In genomic region chr19:18439025-18439909, GRCh38 we compare ENCODE assay signal across 8 cellular contexts. TPM values are rescaled to one million over a fixed set of nuclear protein-coding genes. Genes with fewer than 3 reads are reported as not detected.
DNase-seq lines count a peak whose midpoint lies in the region; ATAC-seq and TF ChIP-seq lines count a peak whose summit lies in the region.

No MANE protein-coding gene starts in this region.

- peaks cover 61% of the 10 kb centered on the region for H3K36me3 Mint-ChIP-seq in Calu3 (ENCODE audit: insufficient read depth, unreplicated experiment)

- no peak overlapping the region for H2AFZ ChIP-seq in osteoblast (ENCODE audit: low read length)

- H3K4me3 Mint-ChIP-seq in Calu3 (ENCODE audit: low read depth, unreplicated experiment) = peak overlapping the region; percentile 72

- H3K27me3 Mint-ChIP-seq in Calu3 (ENCODE audit: unreplicated experiment) = no peaks in the 10 kb centered on the region

- H3K9me3 ChIP-seq in ectodermal cell (ENCODE audit: control insufficient read depth, low read length) (no peaks in the 10 kb centered on the region), osteoblast (ENCODE audit: low read depth, low read length) (no peaks in the 10 kb centered on the region), WERI-Rb-1 (ENCODE audit: severe bottlenecking) (no peaks in the 10 kb centered on the region)

- H3K4me1 ChIP-seq in ectodermal cell (ENCODE audit: control insufficient read depth, insufficient read depth, low read length) (peaks cover 29% of the 10 kb centered on the region), osteoblast (ENCODE audit: insufficient read depth, low read length) (peaks cover 22% of the 10 kb centered on the region)

- H3K27me3 ChIP-seq in ectodermal cell (ENCODE audit: control insufficient read depth, insufficient read depth, low read length, poor library complexity, severe bottlenecking) = no peaks in the 10 kb centered on the region
- H3K27me3 ChIP-seq in osteoblast (ENCODE audit: insufficient read depth, low read length) = no peaks in the 10 kb centered on the region
- no peaks in the 10 kb centered on the region for H3K27me3 ChIP-seq in WERI-Rb-1 (ENCODE audit: insufficient read depth, low read depth, severe bottlenecking)

- H3K36me3 ChIP-seq in ectodermal cell (ENCODE audit: control insufficient read depth, insufficient read depth, low read length) (peaks cover 17% of the 10 kb centered on the region), osteoblast (ENCODE audit: insufficient read depth, low read length) (peaks cover 23% of the 10 kb centered on the region), WERI-Rb-1 (peaks cover 33% of the 10 kb centered on the region)

- ATAC-seq in HG03520 (IDR thresholded peaks at IDR 0.05; ENCODE audit: unreplicated experiment) (no peak), GM21825 (IDR thresholded peaks at IDR 0.05; ENCODE audit: unreplicated experiment) (no peak)

- H3K4me3 ChIP-seq in ectodermal cell (ENCODE audit: insufficient read depth, low read depth, low read length) = peak overlapping the region; percentile 60
- no peak overlapping the region for H3K4me3 ChIP-seq in osteoblast (ENCODE audit: insufficient read depth, low read length)
- H3K4me3 ChIP-seq in WERI-Rb-1 (ENCODE audit: low read depth, low read length) = no peak overlapping the region

- CTCF ChIA-PET in Calu3 (lab: Charles Lee) = interaction anchor here (0.7 kb wide), 1 partner anchor 208 kb away, joined by 3 read pairs; no protein-coding TSS in a partner anchor

- H3K4me2 ChIP-seq in osteoblast (ENCODE audit: insufficient read depth, low read length) = no peak overlapping the region

- H3K27ac ChIP-seq in ectodermal cell (ENCODE audit: insufficient read depth, low read depth, low read length, poor library complexity, severe bottlenecking) (peak overlapping the region; percentile 87), osteoblast (ENCODE audit: low read depth, low read length) (no peak overlapping the region), WERI-Rb-1 (no peak overlapping the region; the same call in none of the 2 replicates)

- 40 to 41% methylated on average over 13 of the region's 13 CpGs for WGBS in ectodermal cell, 2 experiments

- H3K9me3 Mint-ChIP-seq in Calu3 (ENCODE audit: low read depth, unreplicated experiment) = peaks cover 2% of the 10 kb centered on the region

- peaks cover 25% of the 10 kb centered on the region for H3K4me1 Mint-ChIP-seq in Calu3 (ENCODE audit: low read depth, unreplicated experiment)

- TF ChIP-seq CTCF in Calu3 (IDR thresholded peaks at IDR 0.05; ENCODE audit: unreplicated experiment) (no peak), osteoblast (IDR thresholded peaks at IDR 0.05; ENCODE audit: extremely low read depth, low read depth, low read length) (no peak), WERI-Rb-1 (IDR thresholded peaks at IDR 0.05; ENCODE audit: low read depth, low read length) (no peak)

- intact Hi-C loops in Calu3 (cut with micrococcal nuclease; ENCODE audit: unreplicated experiment) = no loop called here

- no TSS peak for BruUV-seq in Calu3 (replicated peaks; lab: Mats Ljungman, UMichigan)

- H3K79me2 ChIP-seq in osteoblast (ENCODE audit: insufficient read depth, low read length) = no peaks in the 10 kb centered on the region

- peaks cover 44% of the 10 kb centered on the region for H4K20me1 ChIP-seq in osteoblast (ENCODE audit: insufficient read depth, low read length)

- H3K27ac Mint-ChIP-seq in Calu3 (ENCODE audit: unreplicated experiment) = peak overlapping the region; percentile 33

- peak; percentile 37 for DNase-seq in Calu3
- peak; percentile 87 to 91 for DNase-seq in NCI-H524 (lab: John Stamatoyannopoulos, UW)
- peak; percentile 93 for DNase-seq in osteoblast (ENCODE audit: insufficient read length, low spot score, missing footprints)
- DNase-seq in GM19240 (ENCODE audit: insufficient read length, low spot score) = no peak
- DNase-seq in WERI-Rb-1 = no peak

RNA-seq across cellular contexts. Expression of gene ISYNA1, which starts 1.3 kb away (rescaled TPM):
- 94.9 and 114 TPM in 2 replicates for total RNA-seq in Calu3 (2022)
- polyA plus RNA-seq in ectodermal cell (2013, experiment 1 of 4) = 362 TPM
- 333 TPM for polyA plus RNA-seq in ectodermal cell (2013, experiment 2 of 4)
- 287 TPM for polyA plus RNA-seq in ectodermal cell (2013, experiment 3 of 4)
- 316 TPM for polyA plus RNA-seq in ectodermal cell (2013, experiment 4 of 4)
- total RNA-seq in osteoblast = 7.7 and 8.0 TPM in 2 replicates

RNA-seq across cellular contexts. Expression of gene SSBP4, which starts 20.1 kb away (rescaled TPM):
- 38.8 and 51.5 TPM in 2 replicates for total RNA-seq in Calu3 (2022)
- 72.3 TPM for polyA plus RNA-seq in ectodermal cell (2013, experiment 1 of 4)
- polyA plus RNA-seq in ectodermal cell (2013, experiment 2 of 4) = 58.6 TPM
- 62.9 TPM for polyA plus RNA-seq in ectodermal cell (2013, experiment 3 of 4)
- 70.4 TPM for polyA plus RNA-seq in ectodermal cell (2013, experiment 4 of 4)
- total RNA-seq in osteoblast = 77.8 and 90.8 TPM in 2 replicates

RNA-seq across cellular contexts. Expression of gene LRRC25, which starts 41.8 kb away (rescaled TPM):
- not detected in 2 replicates for total RNA-seq in Calu3 (2022)
- polyA plus RNA-seq in ectodermal cell (2013, experiment 1 of 4) = not detected
- polyA plus RNA-seq in ectodermal cell (2013, experiment 2 of 4) = not detected
- polyA plus RNA-seq in ectodermal cell (2013, experiment 3 of 4) = not detected
- polyA plus RNA-seq in ectodermal cell (2013, experiment 4 of 4) = not detected
- total RNA-seq in osteoblast = 0.88 and 1.1 TPM in 2 replicates

RNA-seq across cellular contexts. Expression of gene GDF15, which starts 53.3 kb away (rescaled TPM):
- 56.6 and 80.3 TPM in 2 replicates for total RNA-seq in Calu3 (2022)
- polyA plus RNA-seq in ectodermal cell (2013, experiment 1 of 4) = 1.3 TPM
- 0.78 TPM for polyA plus RNA-seq in ectodermal cell (2013, experiment 2 of 4)
- polyA plus RNA-seq in ectodermal cell (2013, experiment 3 of 4) = 1.0 TPM
- 0.77 TPM for polyA plus RNA-seq in ectodermal cell (2013, experiment 4 of 4)
- 61.6 and 74.2 TPM in 2 replicates for total RNA-seq in osteoblast

Comparison
In these comparisons a context has a peak if more than half of its experiments do, and no peak if none do; other contexts are left out.
1. DNase-seq: peak in Calu3 (single experiment), NCI-H524 (2 of 2) and osteoblast (single experiment); none in GM19240 (single experiment) and WERI-Rb-1 (single experiment).
2. RNA of gene ISYNA1, which starts 1.3 kb away (total RNA-seq): 94.9 to 114 TPM in Calu3; 7.7 to 8.0 TPM in osteoblast; every median in the first group is over 10 times any median in the second.